In genomic region chr10:100828744-100829102, GRCh38 we compare ENCODE assay signal across 8 cellular contexts.
DNase-seq lines count a peak whose midpoint lies in the region; ATAC-seq and TF ChIP-seq lines count a peak whose summit lies in the region.

No MANE protein-coding gene starts in this region.

- in situ Hi-C loops in G401 (cut with HindIII; ENCODE audit: low sequenced_read_pairs), result no loop called here

- TF ChIP-seq CTCF in OCI-LY1 (IDR thresholded peaks at IDR 0.05; ENCODE audit: low read length) (no peak), osteoblast (IDR thresholded peaks at IDR 0.05; ENCODE audit: extremely low read depth, low read depth, low read length) (no peak)

- peaks cover 97% of the 10 kb centered on the region for H3K27me3 Mint-ChIP-seq in dendritic cell treated with granulocyte-macrophage colony-stimulating factor and Interleukin-4, amounts not matched to agents 40 ng/mL and 50 ng/mL, for 4 days

- H3K4me3 ChIP-seq in OCI-LY1 (ENCODE audit: low read depth, low read length, poor library complexity, severe bottlenecking) (peak overlapping the region; percentile 57), osteoblast (ENCODE audit: insufficient read depth, low read length) (no peak overlapping the region)

- no peaks in the 10 kb centered on the region for H4K20me1 ChIP-seq in OCI-LY1 (ENCODE audit: insufficient read depth, low read length)
- H4K20me1 ChIP-seq in osteoblast (ENCODE audit: insufficient read depth, low read length), result no peaks in the 10 kb centered on the region

- intact Hi-C loops in dendritic cell treated with granulocyte-macrophage colony-stimulating factor and Interleukin-4, amounts not matched to agents 40 ng/mL and 50 ng/mL, for 4 days (cut with micrococcal nuclease), result no loop called here

- H3K27ac Mint-ChIP-seq in dendritic cell treated with granulocyte-macrophage colony-stimulating factor and Interleukin-4, amounts not matched to agents 40 ng/mL and 50 ng/mL, for 4 days, result no peak overlapping the region

- H3F3A ChIP-seq in OCI-LY1 (ENCODE audit: insufficient read depth, low read length), result no peaks in the 10 kb centered on the region

- ATAC-seq in HG03354 (IDR thresholded peaks at IDR 0.05; ENCODE audit: poor library complexity, severe bottlenecking, unreplicated experiment), result no peak
- no peak for ATAC-seq in GM19463 (IDR thresholded peaks at IDR 0.05; ENCODE audit: unreplicated experiment)

- H3K9ac ChIP-seq in ES-I3 (ENCODE audit: low read depth, low read length) (peak overlapping the region; percentile 40; the same call in 1 of the 2 replicates), OCI-LY1 (ENCODE audit: low read length) (no peak overlapping the region; the same call in 1 of the 2 replicates)

- no peak overlapping the region for H2AFZ ChIP-seq in OCI-LY1 (ENCODE audit: low read length)
- H2AFZ ChIP-seq in osteoblast (ENCODE audit: low read length), result no peak overlapping the region

- no peaks in the 10 kb centered on the region for H3K36me3 Mint-ChIP-seq in dendritic cell treated with granulocyte-macrophage colony-stimulating factor and Interleukin-4, amounts not matched to agents 40 ng/mL and 50 ng/mL, for 4 days (ENCODE audit: low read depth)

- H3K4me1 Mint-ChIP-seq in dendritic cell treated with granulocyte-macrophage colony-stimulating factor and Interleukin-4, amounts not matched to agents 40 ng/mL and 50 ng/mL, for 4 days (ENCODE audit: low read depth), result peaks cover 42% of the 10 kb centered on the region

- peak overlapping the region; percentile 60 for H3K4me2 ChIP-seq in OCI-LY1 (ENCODE audit: low read length)
- peak overlapping the region; percentile 40 for H3K4me2 ChIP-seq in osteoblast (ENCODE audit: insufficient read depth, low read length)

- no peaks in the 10 kb centered on the region for H3K9me2 ChIP-seq in OCI-LY1 (ENCODE audit: low read depth, low read length)

- no peaks in the 10 kb centered on the region for H3K36me3 ChIP-seq in ES-I3 (ENCODE audit: insufficient read depth, low read length)
- H3K36me3 ChIP-seq in OCI-LY1 (ENCODE audit: insufficient read depth, low read length), result no peaks in the 10 kb centered on the region
- no peaks in the 10 kb centered on the region for H3K36me3 ChIP-seq in osteoblast (ENCODE audit: insufficient read depth, low read length)

- H3K79me2 ChIP-seq in OCI-LY1 (ENCODE audit: insufficient read depth, low read length), result no peaks in the 10 kb centered on the region
- H3K79me2 ChIP-seq in osteoblast (ENCODE audit: insufficient read depth, low read length), result no peaks in the 10 kb centered on the region

- H3K27me3 ChIP-seq in OCI-LY1 (ENCODE audit: insufficient read depth, low read length) (no peaks in the 10 kb centered on the region), osteoblast (ENCODE audit: insufficient read depth, low read length) (peaks cover 99% of the 10 kb centered on the region)

- H3K9me3 Mint-ChIP-seq in dendritic cell treated with granulocyte-macrophage colony-stimulating factor and Interleukin-4, amounts not matched to agents 40 ng/mL and 50 ng/mL, for 4 days, result no peaks in the 10 kb centered on the region

- H3K4me3 Mint-ChIP-seq in dendritic cell treated with granulocyte-macrophage colony-stimulating factor and Interleukin-4, amounts not matched to agents 40 ng/mL and 50 ng/mL, for 4 days, result peak overlapping the region; percentile 69

- H3K9me3 ChIP-seq in ES-I3 (ENCODE audit: control insufficient read depth, insufficient read depth, low read length), result no peaks in the 10 kb centered on the region; the same call in 1 of the 2 replicates
- no peaks in the 10 kb centered on the region for H3K9me3 ChIP-seq in OCI-LY1 (ENCODE audit: low read length)
- H3K9me3 ChIP-seq in osteoblast (ENCODE audit: low read depth, low read length), result no peaks in the 10 kb centered on the region

- H3K4me1 ChIP-seq in ES-I3 (ENCODE audit: insufficient read depth, low read length), result peaks cover 6% of the 10 kb centered on the region; the same call in 1 of the 2 replicates
- H3K4me1 ChIP-seq in OCI-LY1 (ENCODE audit: insufficient read depth, low read length, severe bottlenecking), result peaks cover 8% of the 10 kb centered on the region
- no peaks in the 10 kb centered on the region for H3K4me1 ChIP-seq in osteoblast (ENCODE audit: insufficient read depth, low read length)

- H3K27ac ChIP-seq in OCI-LY1 (ENCODE audit: low read depth, low read length, poor library complexity, severe bottlenecking) (no peak overlapping the region), osteoblast (ENCODE audit: low read depth, low read length) (no peak overlapping the region)

- no peak for DNase-seq in osteoblast (ENCODE audit: insufficient read length, low spot score, missing footprints)
- DNase-seq in NCI-H187 treated with DMSO at 0.1 percent for 48 hours (lab: John Stamatoyannopoulos, UW), result no peak
- DNase-seq in G401 (ENCODE audit: low spot score), result no peak
